In the genomic region with DNA sequence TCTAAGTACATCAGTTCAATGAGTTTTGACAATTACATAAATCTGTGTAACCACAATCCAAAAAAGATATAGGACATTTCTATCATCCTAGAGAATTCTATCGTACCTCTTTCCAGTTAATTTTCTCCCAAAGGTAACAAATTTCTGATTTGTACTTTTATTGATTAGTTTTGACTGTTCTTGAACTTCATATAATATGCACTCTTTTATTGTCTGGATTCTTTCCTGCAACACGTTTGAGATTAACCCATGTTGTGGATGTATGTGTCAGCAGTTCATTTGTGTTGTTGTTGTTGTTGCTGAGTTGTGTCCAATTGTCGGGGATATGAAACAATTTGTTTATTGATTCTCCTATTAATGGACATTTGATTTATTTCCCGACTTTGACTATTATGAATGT, we compare ENCODE assay signal across 3 cellular contexts.
"Had no signal": no experiment of that assay in that cellular context is flagged by ENCODE, and none has a peak within 500 bp of the region (broad histone marks: within the 10 kb centered on the region; RNA-seq: fewer than 3 reads in every experiment).

No MANE protein-coding gene starts in this region.

- H3K4me3 ChIP-seq: GM12878 had no signal

- DNase-seq: GDM1, GF-D8 had no signal

- ATAC-seq: GM12878 had no signal
